Comparison of ENCODE assay signal across 34 cellular contexts in the genomic region with DNA sequence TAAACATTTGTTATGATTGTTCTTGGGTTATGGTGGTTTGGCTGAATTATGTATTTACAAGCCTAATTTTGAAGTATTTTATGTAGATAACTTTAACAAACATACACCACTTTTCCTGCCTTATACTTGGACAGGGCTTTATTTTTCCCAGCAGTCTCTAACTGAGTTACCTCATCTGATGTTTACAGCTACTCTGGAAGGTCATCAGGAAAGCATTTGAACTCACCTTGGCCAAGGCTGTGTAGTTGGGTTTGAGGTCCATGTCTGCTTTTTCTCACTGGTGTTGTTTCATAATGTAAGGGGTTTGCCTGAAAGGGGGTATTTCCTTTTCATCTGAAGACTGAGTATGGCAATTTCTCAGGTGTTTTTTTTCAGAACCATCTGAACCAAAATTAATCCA.
DNase-seq lines count a peak whose midpoint lies in the region; ATAC-seq, FAIRE-seq and TF ChIP-seq lines count a peak whose summit lies in the region.
"Had no signal": no experiment of that assay in that cellular context is flagged by ENCODE, and none has a peak within 500 bp of the region (broad histone marks: within the 10 kb centered on the region; RNA-seq: fewer than 3 reads in every experiment).

No MANE protein-coding gene starts in this region.

- H3K4me3 ChIP-seq in HepG2 (replicated peaks in 1 of 3; ENCODE audit: insufficient read depth in 1 of 3, low read depth in 2 of 3, low read length in 3 of 3) (no peak overlapping the region), right lobe of liver (no peak overlapping the region), body of pancreas (no peak overlapping the region), H1 (ENCODE audit: extremely low read depth in 1 of 4, insufficient read depth in 2 of 4, low read depth in 3 of 4, low read length in 4 of 4) (no peak overlapping the region)
- H3K4me3 ChIP-seq: A549; BLaER1; BLaER1 treated with 17β-estradiol and CSF1 and Interleukin-3, amounts not matched to agents 10 nM and 100 nM had no signal

- H4K8ac ChIP-seq in H1 (ENCODE audit: extremely low read depth, insufficient read depth, low read length): no peak overlapping the region

- TF ChIP-seq RAD21 in HepG2 (CRISPR knock-in tag; IDR thresholded peaks at IDR 0.05) (no peak), H1 (IDR thresholded peaks at IDR 0.05 in 1 of 2, conservative IDR thresholded peaks at IDR 0.05 in 1 of 2; ENCODE audit: low read depth in 2 of 2, low read length in 2 of 2) (no peak)

- CTCF ChIA-PET in HepG2 (lab: Yijun Ruan, JAX; ENCODE audit: low intra/inter-chr PET ratio, low total read pairs): no interaction called here
- CTCF ChIA-PET in H1 (lab: Charles Lee; ENCODE audit: partially characterized antibody): interaction anchor here (0.6 to 2.7 kb wide), 3 partner anchors 11 to 367 kb away, joined by 3 to 7 read pairs (median 3); no protein-coding TSS in a partner anchor

- H3K4ac ChIP-seq in H1 (replicated peaks; ENCODE audit: insufficient read length, low read depth, low read length): no peak overlapping the region

- no peak overlapping the region for H2AK5ac ChIP-seq in H1 (ENCODE audit: low read depth, low read length)

- no peak overlapping the region for H2BK15ac ChIP-seq in H1 (ENCODE audit: low read length)

- H2BK12ac ChIP-seq in H1 (ENCODE audit: low read depth, low read length): no peak overlapping the region

- H3K9me3 ChIP-seq in HepG2 (ENCODE audit: low read length): no peaks in the 10 kb centered on the region
- no peaks in the 10 kb centered on the region for H3K9me3 ChIP-seq in right lobe of liver
- no peaks in the 10 kb centered on the region for H3K9me3 ChIP-seq in body of pancreas
- no peaks in the 10 kb centered on the region for H3K9me3 ChIP-seq in H1 (ENCODE audit: insufficient read depth in 2 of 2, low read depth in 1 of 2, low read length in 1 of 2)
- H3K9me3 ChIP-seq: A549; BE2C; BLaER1; BLaER1 treated with 17β-estradiol and CSF1 and Interleukin-3, amounts not matched to agents 10 nM and 100 nM; Caco-2 had no signal

- in situ Hi-C loops in HepG2 (cut with HindIII; ENCODE audit: extremely low pct_ligation_motif_present, low pct_unique_long_range_greater_than_20kb): no loop called here

- no TSS peak for BruUV-seq in HepG2 (replicated peaks; lab: Mats Ljungman, UMichigan)

- TF ChIP-seq EP300 in HepG2 (IDR thresholded peaks at IDR 0.05; ENCODE audit: low read depth in 2 of 2, low read length in 2 of 2) (no peak), HepG2 (CRISPR knock-in tag; IDR thresholded peaks at IDR 0.05; ENCODE audit: borderline replicate concordance) (no peak), H1 (IDR thresholded peaks at IDR 0.05; ENCODE audit: borderline replicate concordance in 1 of 2, low read depth in 2 of 2, low read length in 2 of 2) (no peak)

- no peak overlapping the region for H2BK5ac ChIP-seq in H1 (ENCODE audit: low read depth, low read length)

- H3K79me1 ChIP-seq in H1 (ENCODE audit: low read depth, low read length): no peaks in the 10 kb centered on the region

- DNase-seq in HepG2 (ENCODE audit: low spot score): no peak
- DNase-seq in right lobe of liver: no peak
- DNase-seq in HuH-7.5 (ENCODE audit: low spot score): peak; percentile 4
- DNase-seq in body of pancreas: no peak
- no peak for DNase-seq in H1 (ENCODE audit: low read depth in 1 of 2, low spot score in 2 of 2)
- no peak for DNase-seq in NCI-H526 treated with DMSO at 0.1 percent for 48 hours (lab: John Stamatoyannopoulos, UW)
- DNase-seq: 8988T; ACHN; AML-193; BE2C; C1 segment of cervical spinal cord; Caco-2; Calu3; CD4-positive, alpha-beta memory T cell; CD4-positive, alpha-beta T cell; CD4-positive, CD25-positive, alpha-beta regulatory T cell; CD8-positive, alpha-beta memory T cell; CD8-positive, alpha-beta T cell; COR-L47; DMS 273 treated with DMSO at 0.1 percent for 48 hours; DMS153; DMS53; DMS79; DMS79 treated with DMSO at 0.1 percent for 48 hours; DND-41 had no signal

- no peak overlapping the region for H4K5ac ChIP-seq in H1 (ENCODE audit: insufficient read length, low read depth, low read length)

- H3K9ac ChIP-seq in HepG2 (ENCODE audit: insufficient read depth, low read depth, low read length) (no peak overlapping the region), H1 (replicated peaks in 1 of 4; ENCODE audit: extremely low read depth in 1 of 4, low read depth in 3 of 4, low read length in 3 of 4) (no peak overlapping the region)
- H3K9ac ChIP-seq: BLaER1; BLaER1 treated with 17β-estradiol and CSF1 and Interleukin-3, amounts not matched to agents 10 nM and 100 nM had no signal

- POLR2A ChIA-PET in HepG2 (lab: Yijun Ruan, JAX): no interaction called here
- POLR2A ChIA-PET in H1 (lab: Charles Lee; ENCODE audit: partially characterized antibody): no interaction called here

- H4K20me1 ChIP-seq in HepG2 (ENCODE audit: insufficient read depth, low read length) (no peaks in the 10 kb centered on the region), H1 (replicated peaks in 1 of 2; ENCODE audit: control insufficient read depth in 1 of 2, insufficient read depth in 2 of 2, low read length in 2 of 2) (no peaks in the 10 kb centered on the region)
- H4K20me1 ChIP-seq: BLaER1; BLaER1 treated with 17β-estradiol and CSF1 and Interleukin-3, amounts not matched to agents 10 nM and 100 nM had no signal

- intact Hi-C loops in HepG2 (cut with micrococcal nuclease; ENCODE audit: unreplicated experiment) (no loop called here), right lobe of liver (cut with DNase I) (no loop called here), body of pancreas (cut with DNase I) (no loop called here)

- no peak overlapping the region for H3K23ac ChIP-seq in H1 (ENCODE audit: insufficient read length)

- H2AFZ ChIP-seq in HepG2 (ENCODE audit: low read length): no peak overlapping the region
- H2AFZ ChIP-seq in H1 (ENCODE audit: low read length): no peak overlapping the region

- H2BK20ac ChIP-seq in H1 (ENCODE audit: low read length): no peak overlapping the region

- FAIRE-seq in HepG2 (lab: Jason Lieb, UNC) (no peak), H1 (lab: Jason Lieb, UNC) (no peak)
- FAIRE-seq: A204.1, A549, D721Med had no signal

- no peak overlapping the region for H3K56ac ChIP-seq in H1 (replicated peaks; ENCODE audit: insufficient read length, low read depth, low read length)

- no peaks in the 10 kb centered on the region for H3K36me3 ChIP-seq in HepG2 (replicated peaks in 1 of 2; ENCODE audit: control insufficient read depth in 1 of 2, insufficient read depth in 2 of 2, low read length in 2 of 2)
- H3K36me3 ChIP-seq in right lobe of liver: no peaks in the 10 kb centered on the region
- no peaks in the 10 kb centered on the region for H3K36me3 ChIP-seq in body of pancreas (replicated peaks in 1 of 2; ENCODE audit: insufficient read depth in 1 of 2, low read depth in 2 of 2)
- no peaks in the 10 kb centered on the region for H3K36me3 ChIP-seq in H1 (ENCODE audit: control insufficient read depth in 2 of 4, insufficient read depth in 4 of 4, low read length in 3 of 4)
- H3K36me3 ChIP-seq: BE2C; BLaER1; BLaER1 treated with 17β-estradiol and CSF1 and Interleukin-3, amounts not matched to agents 10 nM and 100 nM had no signal

- no peak overlapping the region for H3K18ac ChIP-seq in H1 (ENCODE audit: extremely low read depth, low read length)

- H3K79me2 ChIP-seq in HepG2 (ENCODE audit: insufficient read depth, low read length) (no peaks in the 10 kb centered on the region), H1 (ENCODE audit: control insufficient read depth in 1 of 2, insufficient read depth in 2 of 2, low read length in 2 of 2) (no peaks in the 10 kb centered on the region)

- no peak overlapping the region for H3K27ac ChIP-seq in HepG2 (ENCODE audit: extremely low read length, insufficient read depth, low read length)
- H3K27ac ChIP-seq in right lobe of liver: no peak overlapping the region
- H3K27ac ChIP-seq in body of pancreas: no peak overlapping the region
- H3K27ac ChIP-seq in H1 (ENCODE audit: low read depth, low read length): no peak overlapping the region
- H3K27ac ChIP-seq: 22Rv1; A549; BLaER1; BLaER1 treated with 17β-estradiol and CSF1 and Interleukin-3, amounts not matched to agents 10 nM and 100 nM; C4-2B had no signal

- peak overlapping the region; percentile 23 for H2BK120ac ChIP-seq in H1 (replicated peaks; ENCODE audit: low read depth, low read length)

- TF ChIP-seq CTCF in HepG2 (CRISPR knock-in tag; IDR thresholded peaks at IDR 0.05): no peak
- no peak for TF ChIP-seq CTCF in right lobe of liver (IDR thresholded peaks at IDR 0.05)
- no peak for TF ChIP-seq CTCF in body of pancreas (IDR thresholded peaks at IDR 0.05)
- no peak for TF ChIP-seq CTCF in H1 (IDR thresholded peaks at IDR 0.05; ENCODE audit: control extremely low read depth in 1 of 3, insufficient read depth in 1 of 3, low read depth in 1 of 3, low read length in 3 of 3)

- no peak overlapping the region for H3K4me2 ChIP-seq in HepG2 (ENCODE audit: low read depth, low read length)
- no peak overlapping the region for H3K4me2 ChIP-seq in H1 (ENCODE audit: insufficient read depth in 1 of 2, low read depth in 2 of 2, low read length in 2 of 2)
- H3K4me2 ChIP-seq: A549; BLaER1; BLaER1 treated with 17β-estradiol and CSF1 and Interleukin-3, amounts not matched to agents 10 nM and 100 nM had no signal

- H3K27me3 ChIP-seq in HepG2 (ENCODE audit: control insufficient read depth in 1 of 2, insufficient read depth in 2 of 2, low read length in 2 of 2) (no peaks in the 10 kb centered on the region), right lobe of liver (no peaks in the 10 kb centered on the region), body of pancreas (no peaks in the 10 kb centered on the region), H1 (replicated peaks in 1 of 4; ENCODE audit: control insufficient read depth in 3 of 4, extremely low read depth in 1 of 4, insufficient read depth in 3 of 4, low read length in 3 of 4) (no peaks in the 10 kb centered on the region)
- H3K27me3 ChIP-seq: BE2C; BLaER1; BLaER1 treated with 17β-estradiol and CSF1 and Interleukin-3, amounts not matched to agents 10 nM and 100 nM had no signal

- no peak overlapping the region for H3K14ac ChIP-seq in H1 (ENCODE audit: insufficient read length)

- no peak for TF ChIP-seq POLR2A in HepG2 (IDR thresholded peaks at IDR 0.05; ENCODE audit: insufficient read depth in 1 of 2, low read depth in 2 of 2, low read length in 2 of 2)
- TF ChIP-seq POLR2A in right lobe of liver (IDR thresholded peaks at IDR 0.05): no peak
- no peak for TF ChIP-seq POLR2A in body of pancreas (IDR thresholded peaks at IDR 0.05)
- TF ChIP-seq POLR2A in H1 (IDR thresholded peaks at IDR 0.05; ENCODE audit: control extremely low read depth in 1 of 2, low read depth in 2 of 2, low read length in 2 of 2): no peak

- no peaks in the 10 kb centered on the region for H3K4me1 ChIP-seq in HepG2 (ENCODE audit: insufficient read depth, low read length)
- no peaks in the 10 kb centered on the region for H3K4me1 ChIP-seq in right lobe of liver
- H3K4me1 ChIP-seq in body of pancreas: no peaks in the 10 kb centered on the region
- no peaks in the 10 kb centered on the region for H3K4me1 ChIP-seq in H1 (replicated peaks in 1 of 4; ENCODE audit: control insufficient read depth in 3 of 4, insufficient read depth in 4 of 4, low read length in 3 of 4)
- H3K4me1 ChIP-seq: A549, BE2C, Caco-2 had no signal

- no peak overlapping the region for H4K91ac ChIP-seq in H1 (replicated peaks; ENCODE audit: insufficient read length, low read length)

- ATAC-seq in HepG2: no peak; the same call in 2 of the 3 replicates
- no peak for ATAC-seq in right lobe of liver
- peak; percentile 47 for ATAC-seq in body of pancreas
- ATAC-seq in GM21723 (IDR thresholded peaks at IDR 0.05; ENCODE audit: unreplicated experiment): no peak
- ATAC-seq in GM21528 (IDR thresholded peaks at IDR 0.05; ENCODE audit: low FRiP score, unreplicated experiment): no peak
- ATAC-seq: A549; CD8-positive, alpha-beta T cell had no signal

- H3K23me2 ChIP-seq in H1 (ENCODE audit: low read depth, low read length): no peaks in the 10 kb centered on the region; the same call in 1 of the 2 replicates
